Comparison of ENCODE assay signal across 16 cellular contexts in genomic region chr4:144820115-144820514, GRCh38.
DNase-seq lines count a peak whose midpoint lies in the region; TF ChIP-seq lines count a peak whose summit lies in the region.
"Had no signal": no experiment of that assay in that cellular context is flagged by ENCODE, and none has a peak within 500 bp of the region (broad histone marks: within the 10 kb centered on the region; RNA-seq: fewer than 3 reads in every experiment).

No MANE protein-coding gene starts in this region.

- POLR2A ChIA-PET in GM10248 (lab: Yijun Ruan, JAX): no interaction called here

- H3K36me3 ChIP-seq in ACC112 (ENCODE audit: insufficient read depth, low read length): no peaks in the 10 kb centered on the region
- H3K36me3 ChIP-seq: neutrophil had no signal

- in situ Hi-C loops in astrocyte of the spinal cord (cut with HindIII; ENCODE audit: low sequenced_read_pairs): no loop called here

- peak; percentile 12 for DNase-seq in HFF-Myc (ENCODE audit: extremely low read depth, low read depth)
- peak; percentile 77 for DNase-seq in astrocyte of the spinal cord (ENCODE audit: low read depth, low spot score)
- peak; percentile 4 for DNase-seq in hepatic stellate cell (ENCODE audit: low spot score)
- DNase-seq in amygdala (lab: John Stamatoyannopoulos, UW): no peak
- no peak for DNase-seq in GM10248 (ENCODE audit: extremely low spot score)
- no peak for DNase-seq in NCI-H1048 (lab: John Stamatoyannopoulos, UW)
- no peak for DNase-seq in T-helper 1 cell
- DNase-seq: anterior cingulate cortex; Caco-2; NCI-H1092; NCI-H524 treated with DMSO at 0.1 percent for 48 hours; SHP77; stimulated activated naive CD8-positive, alpha-beta T cell treated with anti-CD3 and anti-CD28 coated beads, Interleukin-15, Interleukin-2, amounts not matched to agents 100 U/mL and 50 U/mL, for 24 hours; T-helper 2 cell had no signal

- H3K79me2 ChIP-seq in ACC112 (ENCODE audit: control insufficient read depth, insufficient read depth, low read length, unreplicated experiment): no peaks in the 10 kb centered on the region

- no peak for TF ChIP-seq CTCF in HFF-Myc (IDR thresholded peaks at IDR 0.05; ENCODE audit: low read depth, low read length, missing control alignments)
- no peak for TF ChIP-seq CTCF in astrocyte of the spinal cord (IDR thresholded peaks at IDR 0.05; ENCODE audit: low read depth, low read length)
- no peak for TF ChIP-seq CTCF in GM10248 (IDR thresholded peaks at IDR 0.05; ENCODE audit: control extremely low read depth, extremely low read depth, low read depth, missing control alignments)

- H2AFZ ChIP-seq in ACC112 (ENCODE audit: low read length, unreplicated experiment): peak overlapping the region; percentile 15

- H3K27me3 ChIP-seq in ACC112 (ENCODE audit: insufficient read depth, low read length): no peaks in the 10 kb centered on the region
- H3K27me3 ChIP-seq: neutrophil had no signal

- 0 out of 2 replicates have a peak overlapping the region, but pooled peaks have one; percentile 11 for H3K27ac ChIP-seq in ACC112 (ENCODE audit: low read depth, low read length)
- H3K27ac ChIP-seq: neutrophil had no signal

- CTCF ChIA-PET in GM10248 (lab: Yijun Ruan, JAX): no interaction called here

- H3K4me1 ChIP-seq in ACC112 (ENCODE audit: control insufficient read depth, insufficient read depth, low read length, unreplicated experiment): peaks cover 21% of the 10 kb centered on the region
- H3K4me1 ChIP-seq: Caco-2 had no signal

- peak overlapping the region; percentile 4; the same call in 1 of the 2 replicates for H3K4me3 ChIP-seq in ACC112 (ENCODE audit: low read depth, low read length)
- no peak overlapping the region for H3K4me3 ChIP-seq in HFF-Myc (replicated peaks; ENCODE audit: low read depth, low read length)
- H3K4me3 ChIP-seq in astrocyte of the spinal cord (ENCODE audit: low read depth, low read length): no peak overlapping the region

Comparison
In these comparisons a context has a peak if more than half of its experiments do, and no peak if none do; other contexts are left out.
1. DNase-seq: peak in HFF-Myc (single experiment), astrocyte of the spinal cord (single experiment) and hepatic stellate cell (single experiment); none in amygdala (0 of 56), GM10248 (single experiment), NCI-H1048 (single experiment) and T-helper 1 cell (0 of 5).